9 cellular contexts compared by ENCODE assay signal in the genomic region with DNA sequence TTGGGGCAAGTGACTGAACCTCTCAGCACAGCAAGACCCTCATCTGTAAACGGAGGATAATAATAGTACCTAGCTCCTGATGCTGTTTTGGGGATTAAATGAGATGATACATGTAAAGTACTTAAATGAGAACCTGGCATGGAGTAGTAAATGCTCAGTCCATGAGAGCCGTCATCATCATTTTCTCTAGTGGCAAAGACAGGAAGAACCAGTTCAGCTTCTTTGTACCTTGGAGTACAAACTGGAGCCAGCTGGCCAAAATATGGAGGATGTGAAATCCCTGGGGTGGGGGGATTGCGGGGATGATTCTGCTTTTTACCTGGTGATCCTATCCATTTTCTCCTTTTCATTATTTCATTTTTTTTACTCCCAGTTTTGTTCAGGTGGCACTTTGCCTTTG.
"Had no signal": no experiment of that assay in that cellular context is flagged by ENCODE, and none has a peak within 500 bp of the region (broad histone marks: within the 10 kb centered on the region; RNA-seq: fewer than 3 reads in every experiment).

No MANE protein-coding gene starts in this region.

- H3K4me3 ChIP-seq: GM23248, HAP-1 had no signal

- DNase-seq: GM23248, GOT3, H7, HFFc6, KBM-7 had no signal

- H3K4me1 ChIP-seq: HAP-1 had no signal

- H3K36me3 ChIP-seq: HAP-1 had no signal

- H3K27ac ChIP-seq: GM23248, HL-60 had no signal

- ATAC-seq: HCT116, HepG2 had no signal

- H3K9me3 ChIP-seq: HAP-1 had no signal
